ENCODE assay signal across 14 cellular contexts in the genomic region with DNA sequence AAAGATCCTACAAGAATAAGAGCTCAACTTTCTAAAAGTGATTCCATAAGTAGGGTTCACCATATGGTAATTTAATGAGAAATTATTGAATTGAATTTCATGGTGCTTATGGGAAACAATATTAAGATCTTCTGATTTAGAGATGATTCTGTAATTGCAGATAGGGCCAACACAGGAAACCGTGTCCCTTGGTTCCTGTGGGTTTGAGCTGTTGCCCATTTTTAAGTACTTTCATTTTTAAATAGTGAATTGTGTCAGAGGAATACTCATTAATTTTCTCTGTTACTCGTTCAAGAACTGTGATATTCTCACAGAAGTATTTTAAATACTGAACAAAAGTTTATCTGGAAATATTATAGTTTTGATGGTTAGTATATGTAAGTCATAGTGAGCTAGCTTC.
A peak's percentile ranks its signal among the peaks of the same experiment; 100 is the strongest.
DNase-seq lines count a peak whose midpoint lies in the region; ATAC-seq lines count a peak whose summit lies in the region.
"Had no signal": no experiment of that assay in that cellular context is flagged by ENCODE, and none has a peak within 500 bp of the region (broad histone marks: within the 10 kb centered on the region; RNA-seq: fewer than 3 reads in every experiment).

No MANE protein-coding gene starts in this region.

- H3K36me3 Mint-ChIP-seq in effector memory CD8-positive, alpha-beta T cell (ENCODE audit: insufficient read depth): no peaks in the 10 kb centered on the region

- no peak for DNase-seq in effector memory CD8-positive, alpha-beta T cell
- DNase-seq in pons (ENCODE audit: low spot score): no peak
- no peak for DNase-seq in activated CD4-positive, alpha-beta T cell treated with anti-CD3 and anti-CD28 coated beads for 4 hours
- DNase-seq: activated CD4-positive, CD25-positive, alpha-beta regulatory T cell; H7; mesendoderm; NCI-H510A treated with DMSO at 0.1 percent for 48 hours; SHP77; stimulated activated CD4-positive, alpha-beta T cell treated with anti-CD3 and anti-CD28 coated beads, Interleukin-4, amount 100 ng/mL, for 4 hours; substantia nigra had no signal

- ATAC-seq in GM18519 (IDR thresholded peaks at IDR 0.05; ENCODE audit: low FRiP score, unreplicated experiment) (peak; percentile 54), GM19468 (IDR thresholded peaks at IDR 0.05; ENCODE audit: extremely low read depth, unreplicated experiment) (peak; percentile 36), HG03342 (IDR thresholded peaks at IDR 0.05; ENCODE audit: unreplicated experiment) (peak; percentile 61), HG03025 (IDR thresholded peaks at IDR 0.05; ENCODE audit: low FRiP score, unreplicated experiment) (no peak)
- ATAC-seq in effector memory CD8-positive, alpha-beta T cell (replicated peaks): peak; percentile 71

- H3K4me1 Mint-ChIP-seq in effector memory CD8-positive, alpha-beta T cell (ENCODE audit: low read depth in 2 of 2): peaks cover 4 to 8% of the 10 kb centered on the region in 2 donors

- H3K9me3 Mint-ChIP-seq in effector memory CD8-positive, alpha-beta T cell: no peaks in the 10 kb centered on the region

- H3K27me3 Mint-ChIP-seq in effector memory CD8-positive, alpha-beta T cell: no peaks in the 10 kb centered on the region

- peak overlapping the region; percentile 45 to 53 for H3K4me3 Mint-ChIP-seq in effector memory CD8-positive, alpha-beta T cell

- H3K27ac Mint-ChIP-seq in effector memory CD8-positive, alpha-beta T cell: peak overlapping the region; percentile 58 to 72
